Comparison of ENCODE assay signal across 10 cellular contexts in the genomic region with DNA sequence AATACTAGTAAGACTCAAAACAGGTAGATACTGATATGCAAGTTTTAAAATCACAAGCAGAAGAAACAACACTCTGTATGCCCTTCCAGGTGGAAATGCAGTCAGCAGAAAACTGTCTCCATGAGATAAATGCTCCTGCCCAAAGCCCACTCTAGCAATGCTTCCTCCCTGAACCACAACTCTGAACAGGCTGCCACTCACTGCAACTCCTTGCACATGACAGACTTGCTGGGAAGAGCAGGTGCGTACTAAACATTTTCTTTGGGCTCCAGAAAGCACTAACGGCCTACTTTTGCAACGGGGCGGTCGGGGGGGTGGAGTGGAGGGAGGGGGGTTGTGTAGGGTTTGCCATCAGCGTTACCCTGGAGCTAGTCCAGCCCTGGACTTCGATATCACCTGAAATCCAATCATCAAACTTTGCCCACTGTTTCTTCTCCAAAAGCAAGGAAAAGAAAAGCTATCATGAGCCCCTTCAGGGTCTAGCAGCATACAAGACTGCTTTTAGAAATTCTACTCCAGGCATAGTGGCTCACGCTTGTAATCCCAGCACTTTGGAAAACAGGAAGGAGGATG. TPM values are rescaled to one million over a fixed set of nuclear protein-coding genes. Genes with fewer than 3 reads are reported as not detected.
DNase-seq lines count a peak whose midpoint lies in the region; ATAC-seq and TF ChIP-seq lines count a peak whose summit lies in the region.
"Had no signal": no experiment of that assay in that cellular context is flagged by ENCODE, and none has a peak within 500 bp of the region (broad histone marks: within the 10 kb centered on the region; RNA-seq: fewer than 3 reads in every experiment).

No MANE protein-coding gene starts in this region.

- H3K4me2 ChIP-seq in PC-9, result peak overlapping the region; percentile 80

- no peaks in the 10 kb centered on the region for H3K27me3 Mint-ChIP-seq in activated CD8-positive, alpha-beta memory T cell treated with anti-CD3 and anti-CD28 coated beads, Interleukin-2, amount 10 ng/mL, durations not matched to agents 7 days and 5 days

- TF ChIP-seq CTCF in PC-9 (conservative IDR thresholded peaks at IDR 0.05), result no peak
- TF ChIP-seq CTCF in gastroesophageal sphincter (IDR thresholded peaks at IDR 0.05), result no peak

- H4K20me1 ChIP-seq in PC-9 (ENCODE audit: insufficient read depth), result peaks cover 100% of the 10 kb centered on the region

- H3K4me3 Mint-ChIP-seq in activated CD8-positive, alpha-beta memory T cell treated with anti-CD3 and anti-CD28 coated beads, Interleukin-2, amount 10 ng/mL, durations not matched to agents 7 days and 5 days, result no peak overlapping the region

- H3K9me3 Mint-ChIP-seq in activated CD8-positive, alpha-beta memory T cell treated with anti-CD3 and anti-CD28 coated beads, Interleukin-2, amount 10 ng/mL, durations not matched to agents 7 days and 5 days (ENCODE audit: low read depth), result no peaks in the 10 kb centered on the region

- no peak for TF ChIP-seq EP300 in gastroesophageal sphincter (IDR thresholded peaks at IDR 0.05)

- no peak for TF ChIP-seq POLR2A in gastroesophageal sphincter (IDR thresholded peaks at IDR 0.05)

- H3K27ac ChIP-seq in PC-9, result peak overlapping the region; percentile 88
- H3K27ac ChIP-seq in gastroesophageal sphincter, result peak overlapping the region in 3 of 4 donors; percentile 74 to 78 (median 75)
- no peak overlapping the region for H3K27ac ChIP-seq in stomach smooth muscle (ENCODE audit: low read length)

- intact Hi-C loops in PC-9 (cut with micrococcal nuclease; ENCODE audit: unreplicated experiment), result loop anchor here (5.0 kb wide), 1 partner anchor 47 kb away; no protein-coding TSS in a partner anchor

- no peak for ATAC-seq in activated CD8-positive, alpha-beta memory T cell treated with anti-CD3 and anti-CD28 coated beads, Interleukin-2, amount 10 ng/mL, durations not matched to agents 7 days and 5 days
- ATAC-seq in gastroesophageal sphincter, result no peak

- H3K27ac Mint-ChIP-seq in activated CD8-positive, alpha-beta memory T cell treated with anti-CD3 and anti-CD28 coated beads, Interleukin-2, amount 10 ng/mL, durations not matched to agents 7 days and 5 days, result peak overlapping the region; percentile 37

- no peaks in the 10 kb centered on the region for H3K9me2 ChIP-seq in PC-9 (ENCODE audit: insufficient read depth)

- H3K36me3 ChIP-seq in PC-9 (ENCODE audit: low read depth) (no peaks in the 10 kb centered on the region), gastroesophageal sphincter (no peaks in the 10 kb centered on the region), stomach smooth muscle (ENCODE audit: control insufficient read depth in 2 of 2, insufficient read depth in 2 of 2, low read length in 2 of 2) (peaks cover 0 to 2% of the 10 kb centered on the region in 2 donors)

- H3K4me3 ChIP-seq in PC-9 (peak overlapping the region; percentile 41; the same call in 1 of the 2 replicates), gastroesophageal sphincter (no peak overlapping the region), stomach smooth muscle (ENCODE audit: low read length in 2 of 2) (peak overlapping the region; percentile 50 to 52)
- H3K4me3 ChIP-seq: heart left ventricle had no signal

- peaks cover 93% of the 10 kb centered on the region for H3K4me1 Mint-ChIP-seq in activated CD8-positive, alpha-beta memory T cell treated with anti-CD3 and anti-CD28 coated beads, Interleukin-2, amount 10 ng/mL, durations not matched to agents 7 days and 5 days

- peaks cover 99% of the 10 kb centered on the region for H3K79me2 ChIP-seq in PC-9 (ENCODE audit: low read depth)

- peaks cover 81% of the 10 kb centered on the region for H3F3A ChIP-seq in PC-9 (ENCODE audit: insufficient read depth, low read depth)

- no peak for DNase-seq in activated CD8-positive, alpha-beta memory T cell treated with anti-CD3 and anti-CD28 coated beads, Interleukin-2, amount 10 ng/mL, durations not matched to agents 7 days and 5 days
- no peak for DNase-seq in activated CD8-positive, alpha-beta memory T cell treated with anti-CD3 and anti-CD28 coated beads for 24 hours
- DNase-seq in PC-9 (no peak), DMS53 (lab: John Stamatoyannopoulos, UW) (no peak), nucleus accumbens (lab: John Stamatoyannopoulos, UW) (no peak), pons (ENCODE audit: low spot score) (no peak)
- DNase-seq: activated CD4-positive, alpha-beta T cell treated with anti-CD3 and anti-CD28 coated beads, Interleukin-2, amount 50 U/mL, for 48 hours had no signal

- no peak overlapping the region for H3K9ac ChIP-seq in stomach smooth muscle (ENCODE audit: low read length in 2 of 2)

- H3K4me1 ChIP-seq in PC-9 (replicated peaks; ENCODE audit: insufficient read depth) (peaks cover 70% of the 10 kb centered on the region), gastroesophageal sphincter (peaks cover 17 to 100% (median 62%) of the 10 kb centered on the region in 3 donors), stomach smooth muscle (ENCODE audit: control insufficient read depth, insufficient read depth, low read length) (peaks cover 66% of the 10 kb centered on the region)

- WGBS in gastroesophageal sphincter (ENCODE audit: low coverage in 1 of 2), 2 donors, result 13 to 20% methylated on average over 1 to 4 of the region's 8 CpGs

- H3K27me3 ChIP-seq in PC-9 (ENCODE audit: insufficient read depth, low read depth) (no peaks in the 10 kb centered on the region), gastroesophageal sphincter (no peaks in the 10 kb centered on the region), stomach smooth muscle (ENCODE audit: control insufficient read depth in 1 of 2, insufficient read depth in 2 of 2, low read length in 2 of 2) (no peaks in the 10 kb centered on the region)
- H3K27me3 ChIP-seq: heart left ventricle had no signal

- no peaks in the 10 kb centered on the region for H3K9me3 ChIP-seq in PC-9 (ENCODE audit: insufficient read depth, low read depth)
- no peaks in the 10 kb centered on the region for H3K9me3 ChIP-seq in gastroesophageal sphincter
- H3K9me3 ChIP-seq in stomach smooth muscle (ENCODE audit: control insufficient read depth in 2 of 2, low read length in 2 of 2), result no peaks in the 10 kb centered on the region
- H3K9me3 ChIP-seq: heart left ventricle had no signal

- POLR2A ChIA-PET in PC-9 (lab: Charles Lee; ENCODE audit: unreplicated experiment), result interaction anchor here (0.6 kb wide), 1 partner anchor 114 kb away, joined by 7 read pairs; no protein-coding TSS in a partner anchor

- peaks cover 9% of the 10 kb centered on the region for H3K36me3 Mint-ChIP-seq in activated CD8-positive, alpha-beta memory T cell treated with anti-CD3 and anti-CD28 coated beads, Interleukin-2, amount 10 ng/mL, durations not matched to agents 7 days and 5 days

- no peak overlapping the region for H2AFZ ChIP-seq in PC-9

- CTCF ChIA-PET in activated CD8-positive, alpha-beta memory T cell treated with anti-CD3 and anti-CD28 coated beads, Interleukin-2, amount 10 ng/mL, durations not matched to agents 7 days and 5 days (lab: Charles Lee), result interaction anchor here (0.8 to 1.3 kb wide), 3 partner anchors 10 to 38 kb away, joined by 3 read pairs; no protein-coding TSS in a partner anchor
- CTCF ChIA-PET in PC-9 (lab: Charles Lee), result no interaction called here

- BruUV-seq in PC-9 (replicated peaks; lab: Mats Ljungman, UMichigan), result no TSS peak

RNA-seq across cellular contexts. Expression of gene ANKRD11, which starts 46.1 kb away (rescaled TPM):
- total RNA-seq in activated CD8-positive, alpha-beta memory T cell treated with anti-CD3 and anti-CD28 coated beads, Interleukin-2, amount 10 ng/mL, durations not matched to agents 7 days and 5 days, result 100 to 1,000 TPM; 184 to 235 TPM
- total RNA-seq in PC-9 (2021) (206 and 220 TPM in 2 replicates), gastroesophageal sphincter (100 to 1,000 TPM in 2 of 4 donors, 10 to 100 TPM in 2; 67.0 to 107 (median 88.9) TPM)

Comparison
In these comparisons a context has a peak if more than half of its experiments do, and no peak if none do; other contexts are left out.
1. H3K4me3 ChIP-seq: peak in PC-9 (single experiment) and stomach smooth muscle (2 of 2); none in gastroesophageal sphincter (0 of 2).